Comparison of ENCODE assay signal across 21 cellular contexts in the genomic region with DNA sequence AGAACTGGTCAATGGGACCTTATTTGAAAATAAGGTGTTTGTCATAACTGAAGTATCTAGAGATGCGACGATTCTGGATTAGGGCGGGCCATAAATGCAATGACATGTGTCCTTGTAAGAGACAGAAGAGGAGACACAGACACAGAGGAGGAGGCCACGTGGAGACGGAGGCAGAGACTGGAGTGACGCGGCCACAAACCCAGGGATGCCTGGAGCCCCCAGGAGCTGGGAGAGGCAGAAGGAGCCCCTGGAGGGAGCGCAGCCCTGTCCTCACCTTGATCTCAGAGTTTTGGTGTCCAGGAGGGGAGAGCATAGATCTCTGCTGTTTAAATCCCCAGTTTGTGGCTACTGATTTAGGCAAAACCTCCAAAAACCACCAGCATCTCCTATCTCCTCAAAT.
"Had no signal": no experiment of that assay in that cellular context is flagged by ENCODE, and none has a peak within 500 bp of the region (broad histone marks: within the 10 kb centered on the region; RNA-seq: fewer than 3 reads in every experiment).

No MANE protein-coding gene starts in this region.

- H3K4me1 ChIP-seq: pancreas, vagina had no signal

- H3K9me3 ChIP-seq: neutrophil, pancreas, SK-N-SH, stomach, vagina had no signal

- ATAC-seq: activated CD8-positive, alpha-beta memory T cell treated with anti-CD3 and anti-CD28 coated beads, Interleukin-2, amount 10 ng/mL, durations not matched to agents 7 days and 5 days; effector memory CD8-positive, alpha-beta T cell; naive thymus-derived CD4-positive, alpha-beta T cell; pancreas had no signal

- H3K27ac ChIP-seq: neutrophil, pancreas, stomach, vagina had no signal

- DNase-seq: activated B cell treated with CpG ODN at 0.5 μM for 24 hours; activated CD4-positive, alpha-beta memory T cell treated with anti-CD3 and anti-CD28 coated beads for 36 hours; activated CD4-positive, alpha-beta T cell treated with anti-CD3 and anti-CD28 coated beads for 4 hours; activated CD8-positive, alpha-beta memory T cell treated with anti-CD3 and anti-CD28 coated beads, Interleukin-2, amount 10 ng/mL, durations not matched to agents 7 days and 5 days; activated effector memory CD4-positive, alpha-beta T cell treated with Interleukin-2 at 50 U/mL for 16 hours; activated naive CD4-positive, alpha-beta T cell treated with anti-CD3 and anti-CD28 coated beads, Interleukin-2, amount 50 U/mL, for 16 hours; activated T-cell treated with anti-CD3 and anti-CD28 coated beads, Interleukin-2, amount 50 U/mL, for 1 hour; dermis blood vessel endothelial cell; effector memory CD8-positive, alpha-beta T cell; hypothalamus; islet precursor cell; mesenchymal stem cell; naive thymus-derived CD4-positive, alpha-beta T cell; SK-N-SH; stimulated activated CD4-positive, alpha-beta T cell treated with anti-CD3 and anti-CD28 coated beads, Interleukin-15, amount 100 ng/mL, for 24 hours; stimulated activated CD4-positive, alpha-beta T cell treated with anti-CD3 and anti-CD28 coated beads, Interleukin-4, amount 100 ng/mL, for 1 hour; stomach; trophoblast cell had no signal

- H3K4me3 ChIP-seq: pancreas, stomach, vagina had no signal

- H3K27me3 ChIP-seq: neutrophil, pancreas, stomach, vagina had no signal
